Comparison of ENCODE assay signal across 7 cellular contexts in genomic region chr4:98929341-98930267, GRCh38. TPM values are rescaled to one million over a fixed set of nuclear protein-coding genes. Genes with fewer than 3 reads are reported as not detected.
DNase-seq lines count a peak whose midpoint lies in the region; ATAC-seq, FAIRE-seq and TF ChIP-seq lines count a peak whose summit lies in the region.

No MANE protein-coding gene starts in this region.

- peaks cover 0 to 2% (median 0%) of the 10 kb centered on the region in 4 experiments; a peak in 1 of 7 replicates for H3K4me1 ChIP-seq in H1 (replicated peaks in 1 of 4; ENCODE audit: control insufficient read depth in 3 of 4, insufficient read depth in 4 of 4, low read length in 3 of 4)
- H3K4me1 ChIP-seq in mononuclear cell (ENCODE audit: insufficient read depth, low read length), result peaks cover 42% of the 10 kb centered on the region

- H3K23me2 ChIP-seq in H1 (ENCODE audit: low read depth, low read length), result peaks cover 2% of the 10 kb centered on the region; the same call in 1 of the 2 replicates

- H3K4me2 ChIP-seq in H1 (ENCODE audit: insufficient read depth in 1 of 2, low read depth in 2 of 2, low read length in 2 of 2), result peak overlapping the region; percentile 84 to 95

- H3K79me2 ChIP-seq in H1 (ENCODE audit: control insufficient read depth in 1 of 2, insufficient read depth in 2 of 2, low read length in 2 of 2), result peaks cover 28 to 41% of the 10 kb centered on the region in 2 experiments

- no peak overlapping the region for H2BK20ac ChIP-seq in H1 (ENCODE audit: low read length)

- peak overlapping the region; percentile 23 for H3K4ac ChIP-seq in H1 (replicated peaks; ENCODE audit: insufficient read length, low read depth, low read length)

- H2BK12ac ChIP-seq in H1 (ENCODE audit: low read depth, low read length), result peak overlapping the region; percentile 56; the same call in 1 of the 2 replicates

- H2BK5ac ChIP-seq in H1 (ENCODE audit: low read depth, low read length), result peak overlapping the region; percentile 83

- no peaks in the 10 kb centered on the region for H3K79me1 ChIP-seq in H1 (ENCODE audit: low read depth, low read length)

- H2AK5ac ChIP-seq in H1 (ENCODE audit: low read depth, low read length), result no peak overlapping the region

- peak overlapping the region; percentile 61; the same call in 1 of the 2 replicates for H2BK15ac ChIP-seq in H1 (ENCODE audit: low read length)

- H3K27ac ChIP-seq in H1 (ENCODE audit: low read depth, low read length), result peak overlapping the region; percentile 83

- peak overlapping the region; percentile 92; the same call in 1 of the 2 replicates for H4K8ac ChIP-seq in H1 (ENCODE audit: extremely low read depth, insufficient read depth, low read length)

- H3K9me3 ChIP-seq in H1 (ENCODE audit: insufficient read depth in 2 of 2, low read depth in 1 of 2, low read length in 1 of 2) (peaks cover 17 to 22% of the 10 kb centered on the region in 2 experiments), mononuclear cell (ENCODE audit: low read depth, low read length) (no peaks in the 10 kb centered on the region)

- TF ChIP-seq EP300 in H1 (IDR thresholded peaks at IDR 0.05; ENCODE audit: borderline replicate concordance in 1 of 2, low read depth in 2 of 2, low read length in 2 of 2), result no peak

- no peak overlapping the region for H2BK120ac ChIP-seq in H1 (replicated peaks; ENCODE audit: low read depth, low read length)

- H3K18ac ChIP-seq in H1 (ENCODE audit: extremely low read depth, low read length), result peak overlapping the region; percentile 94; the same call in 1 of the 2 replicates

- TF ChIP-seq RAD21 in H1 (IDR thresholded peaks at IDR 0.05 in 1 of 2, conservative IDR thresholded peaks at IDR 0.05 in 1 of 2; ENCODE audit: low read depth in 2 of 2, low read length in 2 of 2), result no peak

- peak overlapping the region; percentile 81 for H4K91ac ChIP-seq in H1 (replicated peaks; ENCODE audit: insufficient read length, low read length)

- no peak overlapping the region for H3K14ac ChIP-seq in H1 (ENCODE audit: insufficient read length)

- H3K36me3 ChIP-seq in H1 (ENCODE audit: control insufficient read depth in 2 of 4, insufficient read depth in 4 of 4, low read length in 3 of 4), result peaks cover 0 to 9% (median 1%) of the 10 kb centered on the region in 4 experiments; a peak in 1 of 8 replicates

- peak overlapping the region; percentile 92 for H2AFZ ChIP-seq in H1 (ENCODE audit: low read length)

- CTCF ChIA-PET in H1 (lab: Charles Lee; ENCODE audit: partially characterized antibody), result interaction anchor here (0.6 to 2.9 kb wide), 6 partner anchors 9 to 65 kb away, joined by 3 to 9 read pairs (median 4); partner anchors contain the start of gene METAP1

- H4K20me1 ChIP-seq in H1 (replicated peaks in 1 of 2; ENCODE audit: control insufficient read depth in 1 of 2, insufficient read depth in 2 of 2, low read length in 2 of 2), result peaks cover 0 to 9% of the 10 kb centered on the region in 2 experiments

- peak overlapping the region; percentile 97 for H4K5ac ChIP-seq in H1 (ENCODE audit: insufficient read length, low read depth, low read length)

- H3K27me3 ChIP-seq in H1 (replicated peaks in 1 of 4; ENCODE audit: control insufficient read depth in 3 of 4, extremely low read depth in 1 of 4, insufficient read depth in 3 of 4, low read length in 3 of 4) (no peaks in the 10 kb centered on the region), mononuclear cell (ENCODE audit: insufficient read depth, low read length) (no peaks in the 10 kb centered on the region)

- 64% methylated on average over 44 of the region's 44 CpGs; no CpG with 5 or more reads in 1 of the 2 experiments for WGBS in H1 (ENCODE audit: extremely low coverage in 1 of 2, insufficient coverage in 1 of 2, insufficient read length in 1 of 2, insufficient replicate concordance in 2 of 2, low coverage in 1 of 2, low lambda C conversion rate in 2 of 2, missing lambda C conversion rate in 1 of 2), 2 experiments

- no peak for FAIRE-seq in H1 (lab: Jason Lieb, UNC)

- ATAC-seq in GM18511 (IDR thresholded peaks at IDR 0.05; ENCODE audit: unreplicated experiment), result peak; percentile 46
- peak; percentile 51 for ATAC-seq in HG02798 (IDR thresholded peaks at IDR 0.05; ENCODE audit: poor library complexity, unreplicated experiment)

- POLR2A ChIA-PET in H1 (lab: Charles Lee; ENCODE audit: partially characterized antibody), result interaction anchor here (0.7 to 5.1 kb wide), 18 partner anchors 8 to 319 kb away, joined by 3 to 51 read pairs (median 6); partner anchors contain the start of genes ADH5 and METAP1

- peak; percentile 59 for DNase-seq in NCI-H69 (lab: John Stamatoyannopoulos, UW)
- peak; percentile 22 to 25 for DNase-seq in activated CD8-positive, alpha-beta memory T cell treated with anti-CD3 and anti-CD28 coated beads for 4 hours (ENCODE audit: low read depth in 2 of 2)
- peak in 1 of 2 experiments; percentile 54 for DNase-seq in H1 (ENCODE audit: low read depth in 1 of 2, low spot score in 2 of 2)
- DNase-seq in stimulated activated CD8-positive, alpha-beta memory T cell treated with anti-CD3 and anti-CD28 coated beads, Interleukin-4, amount 100 ng/mL, for 4 hours (ENCODE audit: low read depth in 2 of 2, low spot score in 1 of 2), result peak; percentile 8

- TF ChIP-seq CTCF in H1 (IDR thresholded peaks at IDR 0.05; ENCODE audit: control extremely low read depth in 1 of 3, insufficient read depth in 1 of 3, low read depth in 1 of 3, low read length in 3 of 3), result no peak

- H3K23ac ChIP-seq in H1 (ENCODE audit: insufficient read length), result no peak overlapping the region

- peak overlapping the region; percentile 48 to 97 (median 64) for H3K4me3 ChIP-seq in H1 (ENCODE audit: extremely low read depth in 1 of 4, insufficient read depth in 2 of 4, low read depth in 3 of 4, low read length in 4 of 4)
- H3K4me3 ChIP-seq in mononuclear cell (ENCODE audit: low read length), result peak overlapping the region; percentile 94

- H3K9ac ChIP-seq in H1 (replicated peaks in 1 of 4; ENCODE audit: extremely low read depth in 1 of 4, low read depth in 3 of 4, low read length in 3 of 4), result peak overlapping the region; percentile 69 to 90 (median 72)

- peak; percentile 67 to 86 for TF ChIP-seq POLR2A in H1 (IDR thresholded peaks at IDR 0.05; ENCODE audit: control extremely low read depth in 1 of 2, low read depth in 2 of 2, low read length in 2 of 2)

- peak overlapping the region; percentile 19 for H3K56ac ChIP-seq in H1 (replicated peaks; ENCODE audit: insufficient read length, low read depth, low read length)

TF ChIP-seq in H1, 55 proteins besides CTCF, POLR2A, EP300 and RAD21 (continues in another document):
- no peak for TF ChIP-seq SRF (IDR thresholded peaks at IDR 0.05; ENCODE audit: low read depth, low read length)

RNA-seq across cellular contexts. Expression of gene EIF4E, which starts 0.7 kb away (rescaled TPM):
- 185 and 210 TPM in 2 replicates for total RNA-seq in H1 (2021; fragmentation: NEBNext Ultra II Directional; extraction: Animal tissue kit (Norgen Biotek cat#: 25700))
- polyA plus RNA-seq in H1 (2011; rRNA removed), result 45.5 and 59.6 TPM in 2 replicates
- 145 TPM for polyA plus RNA-seq in H1 (2011; cell fraction: cytosol; rRNA removed)
- polyA plus RNA-seq in H1 (2011; cell fraction: nucleus; rRNA removed), result 11.1 TPM
- polyA plus RNA-seq in H1 (2012, experiment 1 of 2), result 119 to 148 TPM (median 132 TPM) in 4 replicates
- polyA plus RNA-seq in H1 (2012, experiment 2 of 2), result 12.0 TPM
- polyA plus RNA-seq in H1 (2013, experiment 1 of 2), result 113 TPM
- 118 TPM for polyA plus RNA-seq in H1 (2013, experiment 2 of 2)
- 57.4 and 74.1 TPM in 2 replicates for polyA minus RNA-seq in H1 (2011; rRNA and poly(A)+ RNA removed)
- polyA minus RNA-seq in H1 (2011; cell fraction: cytosol; rRNA and poly(A)+ RNA removed), result 88.8 TPM
- polyA minus RNA-seq in H1 (2011; cell fraction: nucleus; rRNA and poly(A)+ RNA removed), result 88.7 TPM
- total RNA-seq in mononuclear cell, result 128 TPM
